ENCODE assay signal across 8 cellular contexts in the genomic region with DNA sequence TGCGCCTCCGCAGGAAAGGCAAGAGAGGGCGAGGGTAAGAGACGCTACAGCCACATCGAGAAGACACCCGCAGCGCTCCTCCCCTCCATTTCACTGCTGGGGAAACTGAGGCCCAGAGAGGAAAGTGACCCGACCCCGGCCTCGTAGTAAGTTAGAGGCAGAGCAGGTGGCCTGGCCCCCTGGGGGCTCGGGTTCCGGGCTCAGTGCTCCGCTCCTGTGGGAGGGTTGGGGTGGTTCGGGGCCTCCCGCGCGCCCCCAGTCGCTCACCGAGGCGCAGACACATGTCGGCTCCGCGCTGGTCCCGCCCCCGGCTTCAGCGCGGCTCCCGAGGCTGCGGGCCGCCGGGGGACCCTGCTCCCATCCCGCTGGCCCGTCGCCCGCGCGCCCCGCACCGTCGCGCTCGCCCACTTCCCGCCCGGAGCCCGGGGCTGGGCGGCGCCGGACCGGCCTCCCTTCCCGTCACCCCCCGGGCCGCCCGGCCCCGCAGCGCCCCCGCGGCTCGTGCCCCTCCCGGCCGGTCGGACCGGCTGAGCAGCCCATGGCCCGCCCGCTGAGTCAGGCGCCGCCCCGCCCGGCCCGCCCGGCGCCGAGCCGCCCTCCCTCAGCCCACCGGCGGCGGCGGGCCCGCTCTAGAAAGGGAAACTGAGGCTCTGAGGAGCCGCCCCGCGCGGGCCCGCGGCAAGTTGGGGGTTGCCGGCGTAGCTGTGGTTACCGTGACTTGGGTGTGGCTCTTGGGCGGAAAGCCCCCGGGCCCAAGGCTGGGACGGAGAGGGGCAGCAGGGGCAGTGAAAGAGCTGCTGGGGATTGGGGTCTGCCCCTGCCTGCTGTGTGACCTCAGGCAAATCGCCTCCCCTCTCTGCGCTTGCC. TPM values are rescaled to one million over a fixed set of nuclear protein-coding genes. Genes with fewer than 3 reads are reported as not detected.
DNase-seq lines count a peak whose midpoint lies in the region; ATAC-seq and TF ChIP-seq lines count a peak whose summit lies in the region.

Gene TMEM54, minus strand, starts transcription at position 434 of the 867 bp plus-strand sequence. Its CDS starts 151 bp downstream, at position 283.

- no peaks in the 10 kb centered on the region for H3K36me3 Mint-ChIP-seq in activated T-helper 17 cell treated with anti-CD3 and anti-CD28 coated beads, Interleukin-2, amount 50 U/mL, for 72 hours (ENCODE audit: low read depth)
- H3K36me3 Mint-ChIP-seq in progenitor cell of endocrine pancreas (ENCODE audit: insufficient read depth) = no peaks in the 10 kb centered on the region

- no peaks in the 10 kb centered on the region for H3K36me3 ChIP-seq in BLaER1 treated with 17β-estradiol and CSF1 and Interleukin-3, amounts not matched to agents 10 nM and 100 nM
- H3K36me3 ChIP-seq in HEK293 (ENCODE audit: control insufficient read depth in 2 of 2, insufficient read depth in 1 of 2, low read length in 2 of 2) (no peaks in the 10 kb centered on the region), heart left ventricle (no peaks in the 10 kb centered on the region)

- POLR2A ChIA-PET in HEK293 (lab: Yijun Ruan, JAX) = no interaction called here

- H3K27ac Mint-ChIP-seq in activated T-helper 17 cell treated with anti-CD3 and anti-CD28 coated beads, Interleukin-2, amount 50 U/mL, for 72 hours = no peak within 1 kb of the TSS
- H3K27ac Mint-ChIP-seq in progenitor cell of endocrine pancreas = peak within 1 kb of the TSS; percentile 64

- no peaks in the 10 kb centered on the region for H3K4me1 Mint-ChIP-seq in activated T-helper 17 cell treated with anti-CD3 and anti-CD28 coated beads, Interleukin-2, amount 50 U/mL, for 72 hours
- no peaks in the 10 kb centered on the region for H3K4me1 Mint-ChIP-seq in progenitor cell of endocrine pancreas (ENCODE audit: low read depth)

- DNase-seq in heart left ventricle = peak; percentile 61 to 76 (median 66)
- peak; percentile 50 for DNase-seq in progenitor cell of endocrine pancreas (ENCODE audit: low spot score, unreplicated experiment)
- DNase-seq in SHP77 treated with DMSO at 0.1 percent for 48 hours (lab: John Stamatoyannopoulos, UW) = no peak
- DNase-seq in hippocampal formation (lab: John Stamatoyannopoulos, UW) = no peak

- H3K4me3 ChIP-seq in BLaER1 treated with 17β-estradiol and CSF1 and Interleukin-3, amounts not matched to agents 10 nM and 100 nM = peak within 1 kb of the TSS; percentile 63 to 81 (median 72)
- H3K4me3 ChIP-seq in HEK293 (ENCODE audit: low read depth, low read length) (peak within 1 kb of the TSS; percentile 41), heart left ventricle (peak within 1 kb of the TSS; percentile 43 to 76 (median 62))

- H3K9me3 ChIP-seq in BLaER1 treated with 17β-estradiol and CSF1 and Interleukin-3, amounts not matched to agents 10 nM and 100 nM (replicated peaks in 1 of 11) = no peaks in the 10 kb centered on the region
- H3K9me3 ChIP-seq in HEK293 (ENCODE audit: control insufficient read depth, insufficient read depth, low read depth, low read length) (no peaks in the 10 kb centered on the region), heart left ventricle (no peaks in the 10 kb centered on the region)

- H3K9me3 Mint-ChIP-seq in activated T-helper 17 cell treated with anti-CD3 and anti-CD28 coated beads, Interleukin-2, amount 50 U/mL, for 72 hours = no peaks in the 10 kb centered on the region
- H3K9me3 Mint-ChIP-seq in progenitor cell of endocrine pancreas (ENCODE audit: low read depth) = no peaks in the 10 kb centered on the region

- CTCF ChIA-PET in HEK293 (lab: Yijun Ruan, JAX) = interaction anchor here (0.6 to 1.5 kb wide), 2 partner anchors 32 to 189 kb away, joined by 3 read pairs; no protein-coding TSS in a partner anchor

- intact Hi-C loops in heart left ventricle (cut with DNase I) = loop anchor here in 1 of 10 donors (5.0 kb wide), 1 partner anchor 1761 kb away; no protein-coding TSS in a partner anchor

- peak within 1 kb of the TSS; percentile 83 to 99 (median 95) for H3K4me2 ChIP-seq in BLaER1 treated with 17β-estradiol and CSF1 and Interleukin-3, amounts not matched to agents 10 nM and 100 nM

- TF ChIP-seq POLR2A in heart left ventricle (IDR thresholded peaks at IDR 0.05) = no peak

- 1 to 7% (median 2%) methylated on average over 8 to 92 of the region's 92 CpGs for WGBS in heart left ventricle, 4 donors

- H3K27me3 ChIP-seq in BLaER1 treated with 17β-estradiol and CSF1 and Interleukin-3, amounts not matched to agents 10 nM and 100 nM = peaks cover 0 to 11% (median 0%) of the 10 kb centered on the region in 11 experiments; a peak in 6 of 22 replicates
- peaks cover 0 to 33% (median 0%) of the 10 kb centered on the region in 9 donors for H3K27me3 ChIP-seq in heart left ventricle

- peak; percentile 56 for ATAC-seq in activated T-helper 17 cell treated with anti-CD3 and anti-CD28 coated beads, Interleukin-2, amount 50 U/mL, for 72 hours (replicated peaks)
- ATAC-seq in heart left ventricle = peak in 3 of 4 donors; percentile 74 to 87 (median 79)
- no peak for ATAC-seq in GM18517 (IDR thresholded peaks at IDR 0.05; ENCODE audit: unreplicated experiment)

- peaks cover 0 to 15% (median 0%) of the 10 kb centered on the region in 11 experiments; a peak in 4 of 22 replicates for H4K20me1 ChIP-seq in BLaER1 treated with 17β-estradiol and CSF1 and Interleukin-3, amounts not matched to agents 10 nM and 100 nM

- H3K9ac ChIP-seq in BLaER1 treated with 17β-estradiol and CSF1 and Interleukin-3, amounts not matched to agents 10 nM and 100 nM = peak within 1 kb of the TSS; percentile 71 to 83 (median 80)

- peak within 1 kb of the TSS; percentile 44 to 71 (median 64); a peak in 20 of 22 replicates for H3K27ac ChIP-seq in BLaER1 treated with 17β-estradiol and CSF1 and Interleukin-3, amounts not matched to agents 10 nM and 100 nM
- H3K27ac ChIP-seq in HEK293 (ENCODE audit: extremely low read depth, low read depth, low read length) = no peak within 1 kb of the TSS
- H3K27ac ChIP-seq in heart left ventricle = peak within 1 kb of the TSS in 4 of 12 donors; percentile 13 to 51 (median 30)

- peaks cover 0 to 21% (median 14%) of the 10 kb centered on the region in 10 experiments; a peak in 16 of 20 replicates for H3K4me1 ChIP-seq in BLaER1 treated with 17β-estradiol and CSF1 and Interleukin-3, amounts not matched to agents 10 nM and 100 nM
- H3K4me1 ChIP-seq in HEK293 (ENCODE audit: control insufficient read depth, insufficient read depth, low read length) (no peaks in the 10 kb centered on the region), heart left ventricle (peaks cover 0 to 14% (median 7%) of the 10 kb centered on the region in 12 donors)

- 0 out of 2 replicates have a peak, but pooled peaks have one; percentile 22 for TF ChIP-seq CTCF in HEK293 (tag by site-specific recombination; IDR thresholded peaks at IDR 0.05)
- no peak for TF ChIP-seq CTCF in heart left ventricle (IDR thresholded peaks at IDR 0.05)
- no peak for TF ChIP-seq CTCF in progenitor cell of endocrine pancreas (IDR thresholded peaks at IDR 0.05; ENCODE audit: unreplicated experiment)

- peak within 1 kb of the TSS; percentile 72 for H3K4me3 Mint-ChIP-seq in activated T-helper 17 cell treated with anti-CD3 and anti-CD28 coated beads, Interleukin-2, amount 50 U/mL, for 72 hours
- H3K4me3 Mint-ChIP-seq in progenitor cell of endocrine pancreas (ENCODE audit: low read depth) = peak within 1 kb of the TSS; percentile 78

- peaks cover 24% of the 10 kb centered on the region for H3K27me3 Mint-ChIP-seq in activated T-helper 17 cell treated with anti-CD3 and anti-CD28 coated beads, Interleukin-2, amount 50 U/mL, for 72 hours
- H3K27me3 Mint-ChIP-seq in progenitor cell of endocrine pancreas = peaks cover 47% of the 10 kb centered on the region

TF ChIP-seq in HEK293, 187 proteins besides CTCF, POLR2A, EP300 and RAD21 (continues in another document):
- TF ChIP-seq, protein P1, sequence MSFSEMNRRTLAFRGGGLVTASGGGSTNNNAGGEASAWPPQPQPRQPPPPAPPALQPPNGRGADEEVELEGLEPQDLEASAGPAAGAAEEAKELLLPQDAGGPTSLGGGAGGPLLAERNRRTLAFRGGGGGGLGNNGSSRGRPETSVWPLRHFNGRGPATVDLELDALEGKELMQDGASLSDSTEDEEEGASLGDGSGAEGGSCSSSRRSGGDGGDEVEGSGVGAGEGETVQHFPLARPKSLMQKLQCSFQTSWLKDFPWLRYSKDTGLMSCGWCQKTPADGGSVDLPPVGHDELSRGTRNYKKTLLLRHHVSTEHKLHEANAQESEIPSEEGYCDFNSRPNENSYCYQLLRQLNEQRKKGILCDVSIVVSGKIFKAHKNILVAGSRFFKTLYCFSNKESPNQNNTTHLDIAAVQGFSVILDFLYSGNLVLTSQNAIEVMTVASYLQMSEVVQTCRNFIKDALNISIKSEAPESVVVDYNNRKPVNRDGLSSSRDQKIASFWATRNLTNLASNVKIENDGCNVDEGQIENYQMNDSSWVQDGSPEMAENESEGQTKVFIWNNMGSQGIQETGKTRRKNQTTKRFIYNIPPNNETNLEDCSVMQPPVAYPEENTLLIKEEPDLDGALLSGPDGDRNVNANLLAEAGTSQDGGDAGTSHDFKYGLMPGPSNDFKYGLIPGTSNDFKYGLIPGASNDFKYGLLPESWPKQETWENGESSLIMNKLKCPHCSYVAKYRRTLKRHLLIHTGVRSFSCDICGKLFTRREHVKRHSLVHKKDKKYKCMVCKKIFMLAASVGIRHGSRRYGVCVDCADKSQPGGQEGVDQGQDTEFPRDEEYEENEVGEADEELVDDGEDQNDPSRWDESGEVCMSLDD (tag by site-specific recombination; IDR thresholded peaks at IDR 0.05) = no peak; the same call in 1 of the 2 replicates
- TF ChIP-seq, protein P2, sequence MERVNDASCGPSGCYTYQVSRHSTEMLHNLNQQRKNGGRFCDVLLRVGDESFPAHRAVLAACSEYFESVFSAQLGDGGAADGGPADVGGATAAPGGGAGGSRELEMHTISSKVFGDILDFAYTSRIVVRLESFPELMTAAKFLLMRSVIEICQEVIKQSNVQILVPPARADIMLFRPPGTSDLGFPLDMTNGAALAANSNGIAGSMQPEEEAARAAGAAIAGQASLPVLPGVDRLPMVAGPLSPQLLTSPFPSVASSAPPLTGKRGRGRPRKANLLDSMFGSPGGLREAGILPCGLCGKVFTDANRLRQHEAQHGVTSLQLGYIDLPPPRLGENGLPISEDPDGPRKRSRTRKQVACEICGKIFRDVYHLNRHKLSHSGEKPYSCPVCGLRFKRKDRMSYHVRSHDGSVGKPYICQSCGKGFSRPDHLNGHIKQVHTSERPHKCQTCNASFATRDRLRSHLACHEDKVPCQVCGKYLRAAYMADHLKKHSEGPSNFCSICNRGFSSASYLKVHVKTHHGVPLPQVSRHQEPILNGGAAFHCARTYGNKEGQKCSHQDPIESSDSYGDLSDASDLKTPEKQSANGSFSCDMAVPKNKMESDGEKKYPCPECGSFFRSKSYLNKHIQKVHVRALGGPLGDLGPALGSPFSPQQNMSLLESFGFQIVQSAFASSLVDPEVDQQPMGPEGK (tag by site-specific recombination; IDR thresholded peaks at IDR 0.05) = no peak; the same call in 1 of the 2 replicates
- TF ChIP-seq ZNF266 (tag by site-specific recombination; IDR thresholded peaks at IDR 0.05; ENCODE audit: low read depth) (no peak), OSR2 (tag by site-specific recombination; IDR thresholded peaks at IDR 0.05) (no peak)

RNA-seq across cellular contexts. Expression of gene TMEM54, which starts in this region (rescaled TPM):
- under 1 TPM; 0.37 to 0.80 TPM for total RNA-seq in activated T-helper 17 cell treated with anti-CD3 and anti-CD28 coated beads, Interleukin-2, amount 50 U/mL, for 72 hours
- total RNA-seq in heart left ventricle = 10 to 100 TPM in 3 of 9 donors, 1 to 10 TPM in 6; 7.5 to 15.9 (median 9.3) TPM
- polyA plus RNA-seq in heart left ventricle = 10 to 100 TPM in 1 of 2 donors, 1 to 10 TPM in 1; 5.6 to 12.5 TPM
- total RNA-seq in progenitor cell of endocrine pancreas = 23.2 and 27.0 TPM in 2 replicates

Comparison
In these comparisons a context has a peak if more than half of its experiments do, and no peak if none do; other contexts are left out.
1. RNA of gene TMEM54 (total RNA-seq): 23.2 to 27.0 TPM in progenitor cell of endocrine pancreas and 7.5 to 15.9 TPM in heart left ventricle; 0.37 to 0.80 TPM in activated T-helper 17 cell treated with anti-CD3 and anti-CD28 coated beads, Interleukin-2, amount 50 U/mL, for 72 hours; every median in the first group is over 4 times any median in the second.
2. Peak in ATAC-seq in activated T-helper 17 cell treated with anti-CD3 and anti-CD28 coated beads, Interleukin-2, amount 50 U/mL, for 72 hours; RNA of the gene not detected or under 1 TPM.
3. DNase-seq: peak in heart left ventricle (5 of 5) and progenitor cell of endocrine pancreas (single experiment); none in SHP77 treated with DMSO at 0.1 percent for 48 hours (single experiment) and hippocampal formation (0 of 2).
4. Peak in every context shown above with its lines, with median percentiles within 50 percentile points of each other: H3K4me3 ChIP-seq.